ENCODE assay signal across 10 cellular contexts in genomic region chr1:204123376-204123775, GRCh38. TPM values are rescaled to one million over a fixed set of nuclear protein-coding genes. Genes with fewer than 3 reads are reported as not detected.
DNase-seq lines count a peak whose midpoint lies in the region; ATAC-seq and TF ChIP-seq lines count a peak whose summit lies in the region.
"Had no signal": no experiment of that assay in that cellular context is flagged by ENCODE, and none has a peak within 500 bp of the region (broad histone marks: within the 10 kb centered on the region; RNA-seq: fewer than 3 reads in every experiment).

No MANE protein-coding gene starts in this region.

- H3K4ac ChIP-seq in mesendoderm (ENCODE audit: low read depth, low read length) = no peak overlapping the region

- no peak overlapping the region for H2BK15ac ChIP-seq in mesendoderm (replicated peaks; ENCODE audit: low read depth)

- H2AFZ ChIP-seq in Karpas-422 (ENCODE audit: low read length) = no peak overlapping the region

- H3K27me3 ChIP-seq in Karpas-422 (ENCODE audit: low read length) = no peaks in the 10 kb centered on the region
- no peaks in the 10 kb centered on the region for H3K27me3 ChIP-seq in mesendoderm (ENCODE audit: insufficient read depth, low read length, poor library complexity)

- no CpG with 5 or more reads among the region's 9 CpGs for WGBS in mesendoderm (ENCODE audit: extremely low coverage, insufficient coverage, low lambda C conversion rate)

- ATAC-seq in GM19455 (IDR thresholded peaks at IDR 0.05; ENCODE audit: unreplicated experiment) = no peak

- H3K36me3 ChIP-seq in Karpas-422 (ENCODE audit: insufficient read depth, low read length) (no peaks in the 10 kb centered on the region), mesendoderm (ENCODE audit: control insufficient read depth, insufficient read depth, low read length) (peaks cover 15% of the 10 kb centered on the region)

- no peaks in the 10 kb centered on the region for H3K9me2 ChIP-seq in Karpas-422 (replicated peaks; ENCODE audit: insufficient read depth, low read length)

- no peak overlapping the region for H2BK5ac ChIP-seq in mesendoderm (ENCODE audit: low read length)

- H3K9ac ChIP-seq in Karpas-422 (ENCODE audit: low read length) (no peak overlapping the region), mesendoderm (ENCODE audit: low read length) (no peak overlapping the region)

- H3K56ac ChIP-seq in mesendoderm (ENCODE audit: low read length) = no peak overlapping the region

- H3K4me1 ChIP-seq in Karpas-422 (ENCODE audit: low read length) (peaks cover 2% of the 10 kb centered on the region; the same call in 1 of the 2 replicates), mesendoderm (ENCODE audit: control insufficient read depth, low read depth, low read length) (no peaks in the 10 kb centered on the region)

- H3K9me3 ChIP-seq in Karpas-422 (ENCODE audit: low read length) = no peaks in the 10 kb centered on the region

- no peaks in the 10 kb centered on the region for H4K20me1 ChIP-seq in Karpas-422 (ENCODE audit: insufficient read depth, low read depth, low read length)

- peak; percentile 27 for DNase-seq in COLO668 (lab: John Stamatoyannopoulos, UW; ENCODE audit: unreplicated experiment)
- DNase-seq in Karpas-422 = peak; percentile 66
- peak; percentile 23 to 37 for DNase-seq in cardiac fibroblast (ENCODE audit: low read depth in 2 of 2)
- DNase-seq in mesendoderm = peak; percentile 68
- no peak for DNase-seq in GM19238 (ENCODE audit: insufficient read length, low spot score)
- DNase-seq in activated naive CD4-positive, alpha-beta T cell treated with anti-CD3 and anti-CD28 coated beads, Interleukin-2, amount 50 U/mL, for 16 hours = no peak
- no peak for DNase-seq in cerebellum (ENCODE audit: low spot score)
- DNase-seq: NCI-H1048, SW 1271 had no signal

- no peak overlapping the region for H4K8ac ChIP-seq in mesendoderm (ENCODE audit: low read depth, low read length)

- no peak overlapping the region for H2AK5ac ChIP-seq in mesendoderm (ENCODE audit: low read length)

- no peak overlapping the region for H3K4me2 ChIP-seq in Karpas-422 (ENCODE audit: low read depth, low read length, poor library complexity, severe bottlenecking)
- H3K4me2 ChIP-seq in mesendoderm (ENCODE audit: low read length) = no peak overlapping the region

- no peak overlapping the region for H3K18ac ChIP-seq in mesendoderm (ENCODE audit: low read length)

- H3K79me2 ChIP-seq in Karpas-422 (ENCODE audit: low read length) = no peaks in the 10 kb centered on the region
- no peaks in the 10 kb centered on the region for H3K79me2 ChIP-seq in mesendoderm (ENCODE audit: control insufficient read depth, insufficient read depth, low read length)

- H3K4me3 ChIP-seq in Karpas-422 (ENCODE audit: low read length) = no peak overlapping the region
- H3K4me3 ChIP-seq in cardiac fibroblast (replicated peaks in 1 of 2; ENCODE audit: low read depth in 2 of 2, low read length in 2 of 2) = no peak overlapping the region
- H3K4me3 ChIP-seq in mesendoderm (ENCODE audit: low read length) = no peak overlapping the region

- H4K5ac ChIP-seq in mesendoderm (ENCODE audit: low read length) = no peak overlapping the region

- no peak overlapping the region for H3K23ac ChIP-seq in mesendoderm (ENCODE audit: low read length)

- H3K27ac ChIP-seq in Karpas-422 (ENCODE audit: low read length) (no peak overlapping the region), mesendoderm (ENCODE audit: low read depth, low read length) (no peak overlapping the region)

- H2BK120ac ChIP-seq in mesendoderm (ENCODE audit: low read depth, low read length) = no peak overlapping the region

- H3K79me1 ChIP-seq in mesendoderm (ENCODE audit: low read length) = peaks cover 3% of the 10 kb centered on the region

- peak; percentile 69 for TF ChIP-seq CTCF in cardiac fibroblast (IDR thresholded peaks at IDR 0.05; ENCODE audit: low read depth, low read length)

RNA-seq across cellular contexts. Expression of gene ETNK2, which starts 28.5 kb away (rescaled TPM):
- total RNA-seq in Karpas-422 (2014; rRNA removed; shearing (Covaris generic); ENCODE audit: low replicate concordance) = not detected in 2 replicates
- 8.3 TPM for polyA plus RNA-seq in mesendoderm (2013, experiment 1 of 2)
- 8.5 TPM for polyA plus RNA-seq in mesendoderm (2013, experiment 2 of 2)
- 14.6 TPM for total RNA-seq in cerebellum

RNA-seq across cellular contexts. Expression of gene REN, which starts 42.8 kb away (rescaled TPM):
- not detected in 2 replicates for total RNA-seq in Karpas-422 (2014; rRNA removed; shearing (Covaris generic); ENCODE audit: low replicate concordance)
- not detected for polyA plus RNA-seq in mesendoderm (2013, experiment 1 of 2)
- not detected for polyA plus RNA-seq in mesendoderm (2013, experiment 2 of 2)
- not detected for total RNA-seq in cerebellum

RNA-seq across cellular contexts. Expression of gene SOX13, which starts 50.5 kb away (rescaled TPM):
- total RNA-seq in Karpas-422 (2014; rRNA removed; shearing (Covaris generic); ENCODE audit: low replicate concordance) = not detected in 2 replicates
- polyA plus RNA-seq in mesendoderm (2013, experiment 1 of 2) = 31.8 TPM
- polyA plus RNA-seq in mesendoderm (2013, experiment 2 of 2) = 31.5 TPM
- 6.6 TPM for total RNA-seq in cerebellum

Comparison
In these comparisons a context has a peak if more than half of its experiments do, and no peak if none do; other contexts are left out.
1. DNase-seq: peak in COLO668 (single experiment), Karpas-422 (single experiment), cardiac fibroblast (2 of 2) and mesendoderm (single experiment); none in GM19238 (single experiment), activated naive CD4-positive, alpha-beta T cell treated with anti-CD3 and anti-CD28 coated beads, Interleukin-2, amount 50 U/mL, for 16 hours (single experiment) and cerebellum (single experiment).
2. RNA of gene ETNK2, which starts 28.5 kb away (total RNA-seq): 14.6 TPM in cerebellum (single experiment); not detected in Karpas-422; every median in the first group is over 10 times any median in the second.